10 cellular contexts compared by ENCODE assay signal in genomic region chr12:50024227-50024626, GRCh38. TPM values are rescaled to one million over a fixed set of nuclear protein-coding genes. Genes with fewer than 3 reads are reported as not detected.
DNase-seq lines count a peak whose midpoint lies in the region; ATAC-seq, FAIRE-seq and TF ChIP-seq lines count a peak whose summit lies in the region.
"Had no signal": no experiment of that assay in that cellular context is flagged by ENCODE, and none has a peak within 500 bp of the region (broad histone marks: within the 10 kb centered on the region; RNA-seq: fewer than 3 reads in every experiment).

No MANE protein-coding gene starts in this region.

- H3K9ac ChIP-seq in BLaER1 treated with 17β-estradiol and CSF1 and Interleukin-3, amounts not matched to agents 10 nM and 100 nM: peak overlapping the region; percentile 81 to 97 (median 89)
- no peak overlapping the region for H3K9ac ChIP-seq in IMR-90 (ENCODE audit: low read depth, low read length)
- H3K9ac ChIP-seq in GM12878 (ENCODE audit: control insufficient read depth, insufficient read depth, low read length): peak overlapping the region; percentile 91; the same call in 1 of the 2 replicates
- H3K9ac ChIP-seq in mucosa of stomach (ENCODE audit: low read length): peak overlapping the region; percentile 76

- no peak overlapping the region for H2AK9ac ChIP-seq in IMR-90 (replicated peaks; ENCODE audit: low read depth, low read length, poor library complexity)

- H3K79me2 ChIP-seq in GM12878 (ENCODE audit: control insufficient read depth, insufficient read depth, low read length): peaks cover 58% of the 10 kb centered on the region

- H3K36me3 ChIP-seq in BLaER1 treated with 17β-estradiol and CSF1 and Interleukin-3, amounts not matched to agents 10 nM and 100 nM: peaks cover 0 to 36% (median 12%) of the 10 kb centered on the region in 11 experiments; a peak in 10 of 22 replicates
- H3K36me3 ChIP-seq in IMR-90 (ENCODE audit: control insufficient read depth, insufficient read depth, low read length): no peaks in the 10 kb centered on the region
- H3K36me3 ChIP-seq in GM12878 (ENCODE audit: control insufficient read depth in 2 of 2, insufficient read depth in 2 of 2, low read length in 1 of 2): no peaks in the 10 kb centered on the region; a peak in 1 of 4 replicates
- no peaks in the 10 kb centered on the region for H3K36me3 ChIP-seq in mucosa of stomach (ENCODE audit: control insufficient read depth, insufficient read depth, low read length)
- no peaks in the 10 kb centered on the region for H3K36me3 ChIP-seq in adrenal gland (replicated peaks in 1 of 2)

- no peaks in the 10 kb centered on the region for H3K27me3 ChIP-seq in BLaER1 treated with 17β-estradiol and CSF1 and Interleukin-3, amounts not matched to agents 10 nM and 100 nM
- H3K27me3 ChIP-seq in IMR-90 (ENCODE audit: control insufficient read depth, insufficient read depth, low read length): no peaks in the 10 kb centered on the region
- no peaks in the 10 kb centered on the region for H3K27me3 ChIP-seq in GM12878 (replicated peaks in 1 of 2; ENCODE audit: control insufficient read depth in 2 of 2, insufficient read depth in 2 of 2, low read length in 1 of 2)
- H3K27me3 ChIP-seq in mucosa of stomach (ENCODE audit: control insufficient read depth, insufficient read depth, low read length): no peaks in the 10 kb centered on the region
- H3K27me3 ChIP-seq in adrenal gland: no peaks in the 10 kb centered on the region

- H3K23ac ChIP-seq in IMR-90 (ENCODE audit: low read depth, low read length): 0 out of 2 replicates have a peak overlapping the region, but pooled peaks have one; percentile 32

- POLR2A ChIA-PET in IMR-90 (lab: Charles Lee; ENCODE audit: unreplicated experiment) (no interaction called here), GM12878 (lab: Charles Lee) (interaction anchor here (0.6 to 1.9 kb wide), 4 partner anchors 15 to 377 kb away, joined by 3 to 5 read pairs (median 4); partner anchors contain the start of genes CERS5 and LARP4)

- no peak for TF ChIP-seq EP300 in GM12878 (IDR thresholded peaks at IDR 0.05; ENCODE audit: borderline replicate concordance in 1 of 2, control insufficient read depth in 1 of 2, low read depth in 2 of 2, low read length in 2 of 2)

- no TSS peak for BruUV-seq in IMR-90 (replicated peaks; lab: Mats Ljungman, UMichigan)
- BruUV-seq in GM12878 (replicated peaks; lab: Mats Ljungman, UMichigan): no TSS peak

- H4K91ac ChIP-seq in IMR-90 (ENCODE audit: insufficient read depth, low read depth, low read length): no peak overlapping the region

- H3K14ac ChIP-seq in IMR-90 (replicated peaks; ENCODE audit: low read depth, low read length): no peak overlapping the region

- H2BK120ac ChIP-seq in IMR-90 (ENCODE audit: low read depth, low read length): no peak overlapping the region

- no peak overlapping the region for H2BK15ac ChIP-seq in IMR-90 (ENCODE audit: low read depth, low read length)

- H3K9me3 ChIP-seq in BLaER1 treated with 17β-estradiol and CSF1 and Interleukin-3, amounts not matched to agents 10 nM and 100 nM (replicated peaks in 1 of 11): no peaks in the 10 kb centered on the region
- H3K9me3 ChIP-seq in IMR-90 (ENCODE audit: control insufficient read depth, insufficient read depth, low read length) (no peaks in the 10 kb centered on the region), GM12878 (replicated peaks; ENCODE audit: control insufficient read depth, insufficient read depth, low read length) (no peaks in the 10 kb centered on the region), mucosa of stomach (ENCODE audit: control insufficient read depth, low read length) (no peaks in the 10 kb centered on the region), adrenal gland (replicated peaks in 1 of 3) (no peaks in the 10 kb centered on the region)

- peak overlapping the region in 9 of 11 experiments; percentile 83 to 97 (median 86); a peak in 15 of 22 replicates for H3K27ac ChIP-seq in BLaER1 treated with 17β-estradiol and CSF1 and Interleukin-3, amounts not matched to agents 10 nM and 100 nM
- H3K27ac ChIP-seq in IMR-90 (ENCODE audit: insufficient read depth, low read length): no peak overlapping the region
- H3K27ac ChIP-seq in GM12878 (ENCODE audit: control insufficient read depth, insufficient read depth): no peak overlapping the region
- no peak overlapping the region for H3K27ac ChIP-seq in adrenal gland

- H3K4me1 ChIP-seq in BLaER1 treated with 17β-estradiol and CSF1 and Interleukin-3, amounts not matched to agents 10 nM and 100 nM: peaks cover 21 to 52% (median 31%) of the 10 kb centered on the region in 10 experiments; a peak in 18 of 20 replicates
- no peaks in the 10 kb centered on the region; the same call in 1 of the 2 replicates for H3K4me1 ChIP-seq in IMR-90 (ENCODE audit: control insufficient read depth, insufficient read depth, low read length)
- 0 out of 2 replicates have a peak, but pooled peaks cover 3% of the 10 kb centered on the region for H3K4me1 ChIP-seq in GM12878 (ENCODE audit: control insufficient read depth, insufficient read depth, low read length)
- H3K4me1 ChIP-seq in mucosa of stomach (ENCODE audit: control insufficient read depth, insufficient read depth, low read length): no peaks in the 10 kb centered on the region
- peaks cover 6 to 14% of the 10 kb centered on the region in 2 donors for H3K4me1 ChIP-seq in adrenal gland (replicated peaks in 1 of 2)

- peaks cover 0 to 18% of the 10 kb centered on the region in 2 experiments; a peak in 2 of 4 replicates for H3K79me1 ChIP-seq in IMR-90 (ENCODE audit: low read depth in 1 of 2, low read length in 2 of 2)

- no peak overlapping the region for H3K56ac ChIP-seq in IMR-90 (ENCODE audit: extremely low read depth, insufficient read depth, low read length)

- H3K9me1 ChIP-seq in IMR-90 (ENCODE audit: insufficient read depth, low read length): 0 out of 2 replicates have a peak, but pooled peaks cover 3% of the 10 kb centered on the region

- H3K18ac ChIP-seq in IMR-90 (ENCODE audit: low read depth, low read length): no peak overlapping the region

- TF ChIP-seq RAD21 in IMR-90 (IDR thresholded peaks at IDR 0.05; ENCODE audit: low read length) (no peak), GM12878 (IDR thresholded peaks at IDR 0.05; ENCODE audit: insufficient read depth, low read depth, low read length) (no peak)

- TF ChIP-seq CTCF in IMR-90 (conservative IDR thresholded peaks at IDR 0.05; ENCODE audit: low read depth, low read length) (no peak), GM12878 (IDR thresholded peaks at IDR 0.05 in 2 of 3, conservative IDR thresholded peaks at IDR 0.05 in 1 of 3; ENCODE audit: control insufficient read depth in 2 of 3, extremely low read depth in 1 of 3, insufficient read depth in 1 of 3, low read depth in 3 of 3, low read length in 3 of 3) (no peak), adrenal gland (IDR thresholded peaks at IDR 0.05) (no peak), GM20000 (IDR thresholded peaks at IDR 0.05; ENCODE audit: extremely low read depth, missing control alignments) (no peak)

- SMC1A ChIA-PET in GM12878 (lab: Charles Lee; ENCODE audit: uncharacterized antibody, unreplicated experiment): interaction anchor here (1.0 to 1.6 kb wide), 2 partner anchors 10 kb away, joined by 3 to 4 read pairs; no protein-coding TSS in a partner anchor

- DNase-seq in IMR-90 (no peak), GM12878 (ENCODE audit: low read depth, low spot score) (no peak), adrenal gland (no peak), GM20000 (ENCODE audit: low spot score) (no peak), GOT3 (lab: John Stamatoyannopoulos, UW) (no peak)
- DNase-seq: NCI-H1048 had no signal

- RAD21 ChIA-PET in GM12878 (lab: Charles Lee; ENCODE audit: unreplicated experiment): interaction anchor here (0.6 kb wide), 1 partner anchor 56 kb away, joined by 3 read pairs; no protein-coding TSS in a partner anchor

- H2AFZ ChIP-seq in IMR-90 (replicated peaks; ENCODE audit: low read length, poor library complexity) (no peak overlapping the region), GM12878 (ENCODE audit: control insufficient read depth, low read depth, low read length) (0 out of 2 replicates have a peak overlapping the region, but pooled peaks have one; percentile 91)

- FAIRE-seq in GM12878 (lab: Jason Lieb, UNC): no peak

- 0 out of 4 replicates have a peak overlapping the region, but pooled peaks have one; percentile 9 to 48 for H4K8ac ChIP-seq in IMR-90 (ENCODE audit: low read depth in 2 of 2, low read length in 2 of 2)

- dilution Hi-C loops in IMR-90 (cut with HindIII; ENCODE audit: low sequenced_read_pairs, unreplicated experiment): no loop called here

- CTCF ChIA-PET in IMR-90 (lab: Yijun Ruan, JAX) (no interaction called here), GM12878 (lab: Yijun Ruan, JAX) (interaction anchor here (2.3 to 15.2 kb wide), 2 partner anchors 14 to 61 kb away, joined by 10 to 114 read pairs; partner anchors contain the start of gene SMARCD1)

- in situ Hi-C loops in IMR-90 (cut with MboI; ENCODE audit: low sequenced_read_pairs) (no loop called here), GM12878 (cut with MboI) (no loop called here)

- H2AK5ac ChIP-seq in IMR-90 (ENCODE audit: low read depth, low read length): no peak overlapping the region

- no peak for ATAC-seq in IMR-90 (ENCODE audit: low read depth)
- no peak for ATAC-seq in GM12878
- ATAC-seq in GM18519 (IDR thresholded peaks at IDR 0.05; ENCODE audit: low FRiP score, unreplicated experiment): no peak

- TF ChIP-seq POLR2A in IMR-90 (IDR thresholded peaks at IDR 0.05; ENCODE audit: low read depth, low read length) (no peak), GM12878 (IDR thresholded peaks at IDR 0.05; ENCODE audit: low read depth, low read length) (no peak), adrenal gland (IDR thresholded peaks at IDR 0.05) (no peak)

- peaks cover 0 to 24% (median 13%) of the 10 kb centered on the region in 11 experiments; a peak in 11 of 22 replicates for H4K20me1 ChIP-seq in BLaER1 treated with 17β-estradiol and CSF1 and Interleukin-3, amounts not matched to agents 10 nM and 100 nM
- H4K20me1 ChIP-seq in IMR-90 (ENCODE audit: insufficient read depth, low read length) (no peaks in the 10 kb centered on the region), GM12878 (ENCODE audit: control insufficient read depth, insufficient read depth) (no peaks in the 10 kb centered on the region)

- no peak overlapping the region for H2BK20ac ChIP-seq in IMR-90 (ENCODE audit: low read depth, low read length)

- no peak overlapping the region for H4K5ac ChIP-seq in IMR-90 (ENCODE audit: low read depth, low read length)

- no peak overlapping the region; the same call in 1 of the 2 replicates for H3K4ac ChIP-seq in IMR-90 (ENCODE audit: low read depth, low read length)

- H2BK5ac ChIP-seq in IMR-90 (ENCODE audit: low read depth, low read length, poor library complexity, severe bottlenecking): no peak overlapping the region

- WGBS in IMR-90 (ENCODE audit: extremely low coverage in 2 of 2, insufficient read length in 1 of 2), 2 experiments: no CpG with 5 or more reads among the region's 8 CpGs
- WGBS in GM12878 (ENCODE audit: insufficient coverage, insufficient replicate concordance, low lambda C conversion rate, missing lambda C conversion rate): 82% methylated on average over 8 of the region's 8 CpGs
- 70 to 79% (median 72%) methylated on average over 8 of the region's 8 CpGs for WGBS in adrenal gland, 4 donors

- H3K4me3 ChIP-seq in BLaER1 treated with 17β-estradiol and CSF1 and Interleukin-3, amounts not matched to agents 10 nM and 100 nM: peak overlapping the region; percentile 75 to 98 (median 87)
- H3K4me3 ChIP-seq in IMR-90 (ENCODE audit: insufficient read depth, low read depth, low read length) (no peak overlapping the region; the same call in 1 of the 2 replicates), GM12878 (peak overlapping the region; percentile 96), mucosa of stomach (ENCODE audit: low read length) (no peak overlapping the region), adrenal gland (no peak overlapping the region)

- H3K4me2 ChIP-seq in BLaER1 treated with 17β-estradiol and CSF1 and Interleukin-3, amounts not matched to agents 10 nM and 100 nM: peak overlapping the region; percentile 73 to 88 (median 82)
- H3K4me2 ChIP-seq in IMR-90 (ENCODE audit: low read depth, low read length) (peak overlapping the region; percentile 94; the same call in 1 of the 2 replicates), GM12878 (ENCODE audit: control insufficient read depth, insufficient read depth) (peak overlapping the region; percentile 58; the same call in 1 of the 2 replicates)

- intact Hi-C loops in IMR-90 (cut with micrococcal nuclease) (no loop called here), GM12878 (cut with micrococcal nuclease; ENCODE audit: unreplicated experiment) (no loop called here), adrenal gland (cut with DNase I) (no loop called here)

RNA-seq across cellular contexts. Expression of gene RACGAP1, which starts 1.1 kb away (rescaled TPM):
- 93.9 and 110 TPM in 2 replicates for total RNA-seq in IMR-90 (2012; rRNA removed)
- polyA plus RNA-seq in IMR-90 (2012; rRNA removed): 29.5 and 37.9 TPM in 2 replicates
- polyA plus RNA-seq in IMR-90 (2012; cell fraction: cytosol; rRNA removed): 8.5 and 15.2 TPM in 2 replicates
- 5.1 and 18.8 TPM in 2 replicates for polyA plus RNA-seq in IMR-90 (2012; cell fraction: nucleus; rRNA removed; ENCODE audit: low replicate concordance)
- 34.4 and 36.1 TPM in 2 replicates for total RNA-seq in GM12878 (2013; cell fraction: nucleolus; rRNA removed)
- 68.3 and 76.5 TPM in 2 replicates for total RNA-seq in GM12878 (2014; rRNA removed)
- total RNA-seq in GM12878 (2014; rRNA removed; fragmentation: Illumina TruSeq; extraction: Trizol): 74.2 and 75.9 TPM in 2 replicates
- 87.9 and 95.5 TPM in 2 replicates for total RNA-seq in GM12878 (2021)
- polyA plus RNA-seq in GM12878 (2011; ENCODE audit: low read depth): 35.7 TPM
- polyA plus RNA-seq in GM12878 (2011; rRNA removed): 86.0 and 113 TPM in 2 replicates
- polyA plus RNA-seq in GM12878 (2011; cell fraction: cytosol; rRNA removed): 63.5 and 77.2 TPM in 2 replicates
- polyA plus RNA-seq in GM12878 (2011; cell fraction: nucleus; rRNA removed): 56.9 and 65.6 TPM in 2 replicates
- 39.2 and 48.7 TPM in 2 replicates for polyA plus RNA-seq in GM12878 (2012)
- polyA plus RNA-seq in GM12878 (2014; fragmentation: Illumina TruSeq; extraction: Trizol): 82.0 and 93.1 TPM in 2 replicates
- 10 to 100 TPM; 32.4 to 40.7 TPM for polyA plus RNA-seq in GM12878 (2014; fragmentation: Nextera tagmentation; extraction: Ambion mirVana)
- 47.3 and 59.2 TPM in 2 replicates for polyA plus RNA-seq in GM12878 (2014; rRNA removed)
- polyA plus RNA-seq in GM12878 (2016; fragmentation: Nextera tagmentation; extraction: Ambion mirVana): 10 to 100 TPM; 78.2 TPM
- 116 and 120 TPM in 2 replicates for polyA minus RNA-seq in GM12878 (2011; rRNA and poly(A)+ RNA removed)
- polyA minus RNA-seq in GM12878 (2011; cell fraction: cytosol; rRNA and poly(A)+ RNA removed): 34.5 and 45.3 TPM in 2 replicates
- polyA minus RNA-seq in GM12878 (2011; cell fraction: nucleus; rRNA and poly(A)+ RNA removed): 26.7 and 32.1 TPM in 2 replicates
- total RNA-seq in adrenal gland: 10 to 100 TPM in 1 of 8 donors, 1 to 10 TPM in 7; 5.0 to 12.9 (median 6.3) TPM
- 1 to 10 TPM; 1.3 to 5.0 (median 3.1) TPM for polyA plus RNA-seq in adrenal gland

RNA-seq across cellular contexts. Expression of gene ASIC1, which starts 33.2 kb away (rescaled TPM):
- 1.4 and 1.6 TPM in 2 replicates for total RNA-seq in IMR-90 (2012; rRNA removed)
- polyA plus RNA-seq in IMR-90 (2012; rRNA removed): 9.5 and 9.9 TPM in 2 replicates
- polyA plus RNA-seq in IMR-90 (2012; cell fraction: cytosol; rRNA removed): 4.7 and 8.5 TPM in 2 replicates
- 25.9 and 31.9 TPM in 2 replicates for polyA plus RNA-seq in IMR-90 (2012; cell fraction: nucleus; rRNA removed; ENCODE audit: low replicate concordance)
- total RNA-seq in GM12878 (2013; cell fraction: nucleolus; rRNA removed): 0.27 and 2.0 TPM in 2 replicates
- 0.05 and 0.28 TPM in 2 replicates for total RNA-seq in GM12878 (2014; rRNA removed)
- total RNA-seq in GM12878 (2014; rRNA removed; fragmentation: Illumina TruSeq; extraction: Trizol): not detected in 2 replicates
- total RNA-seq in GM12878 (2021): 0.13 and 0.26 TPM in 2 replicates
- polyA plus RNA-seq in GM12878 (2011; ENCODE audit: low read depth): 0.22 TPM
- polyA plus RNA-seq in GM12878 (2011; rRNA removed): 0.14 and 0.27 TPM in 2 replicates
- polyA plus RNA-seq in GM12878 (2011; cell fraction: cytosol; rRNA removed): 0.18 and 0.22 TPM in 2 replicates
- polyA plus RNA-seq in GM12878 (2011; cell fraction: nucleus; rRNA removed): 0.50 and 1.1 TPM in 2 replicates
- 0.42 and 0.83 TPM in 2 replicates for polyA plus RNA-seq in GM12878 (2012)
- 0.08 and 0.09 TPM in 2 replicates for polyA plus RNA-seq in GM12878 (2014; fragmentation: Illumina TruSeq; extraction: Trizol)
- polyA plus RNA-seq in GM12878 (2014; fragmentation: Nextera tagmentation; extraction: Ambion mirVana): under 1 TPM in 1 of 2 experiments, not detected in 1; 0.02 TPM
- polyA plus RNA-seq in GM12878 (2014; rRNA removed): 0.01 and 0.15 TPM in 2 replicates
- not detected for polyA plus RNA-seq in GM12878 (2016; fragmentation: Nextera tagmentation; extraction: Ambion mirVana)
- polyA minus RNA-seq in GM12878 (2011; rRNA and poly(A)+ RNA removed): 0.05 and 0.22 TPM in 2 replicates
- 0.42 TPM in 1 of 2 replicates, not detected in the other for polyA minus RNA-seq in GM12878 (2011; cell fraction: cytosol; rRNA and poly(A)+ RNA removed)
- 0.36 TPM in 1 of 2 replicates, not detected in the other for polyA minus RNA-seq in GM12878 (2011; cell fraction: nucleus; rRNA and poly(A)+ RNA removed)
- 1 to 10 TPM in 2 of 8 donors, under 1 TPM in 5, not detected in 1; 0.65 to 1.2 (median 0.79) TPM for total RNA-seq in adrenal gland
- 1 to 10 TPM in 1 of 3 donors, under 1 TPM in 2; 0.47 to 1.3 (median 0.71) TPM for polyA plus RNA-seq in adrenal gland

RNA-seq across cellular contexts. Expression of gene AQP6, which starts 51.5 kb away (rescaled TPM):
- total RNA-seq in IMR-90 (2012; rRNA removed) (not detected in 2 replicates), GM12878 (2014; rRNA removed) (not detected in 2 replicates), GM12878 (2014; rRNA removed; fragmentation: Illumina TruSeq; extraction: Trizol) (not detected in 2 replicates), GM12878 (2021) (not detected in 2 replicates), adrenal gland (under 1 TPM in 2 of 8 donors, not detected in 6; 0.28 to 0.29 TPM)
- polyA plus RNA-seq in IMR-90 (2012; rRNA removed) (not detected in 2 replicates), GM12878 (2011; rRNA removed) (not detected in 2 replicates), GM12878 (2014; fragmentation: Illumina TruSeq; extraction: Trizol) (not detected in 2 replicates), GM12878 (2014; fragmentation: Nextera tagmentation; extraction: Ambion mirVana) (not detected), GM12878 (2014; rRNA removed) (not detected in 2 replicates), GM12878 (2016; fragmentation: Nextera tagmentation; extraction: Ambion mirVana) (not detected), adrenal gland (1 to 10 TPM in 1 of 3 donors, under 1 TPM in 1, not detected in 1; 0.20 to 1.1 TPM)
- polyA plus RNA-seq in IMR-90 (2012; cell fraction: cytosol; rRNA removed): not detected in 2 replicates
- polyA plus RNA-seq in IMR-90 (2012; cell fraction: nucleus; rRNA removed; ENCODE audit: low replicate concordance): 0.01 and 0.03 TPM in 2 replicates
- not detected in 2 replicates for total RNA-seq in GM12878 (2013; cell fraction: nucleolus; rRNA removed)
- polyA plus RNA-seq in GM12878 (2011; ENCODE audit: low read depth): not detected
- polyA plus RNA-seq in GM12878 (2011; cell fraction: cytosol; rRNA removed): not detected in 2 replicates
- not detected in 2 replicates for polyA plus RNA-seq in GM12878 (2011; cell fraction: nucleus; rRNA removed)
- not detected in 2 replicates for polyA plus RNA-seq in GM12878 (2012)
- polyA minus RNA-seq in GM12878 (2011; rRNA and poly(A)+ RNA removed): not detected in 2 replicates
- polyA minus RNA-seq in GM12878 (2011; cell fraction: cytosol; rRNA and poly(A)+ RNA removed): not detected in 2 replicates
- not detected in 2 replicates for polyA minus RNA-seq in GM12878 (2011; cell fraction: nucleus; rRNA and poly(A)+ RNA removed)
- total RNA-seq: myocyte had no signal

Comparison
In these comparisons a context has a peak if more than half of its experiments do, and no peak if none do; other contexts are left out.
1. H3K27ac ChIP-seq: peak in BLaER1 treated with 17β-estradiol and CSF1 and Interleukin-3, amounts not matched to agents 10 nM and 100 nM (9 of 11); none in IMR-90 (single experiment), GM12878 (single experiment) and adrenal gland (0 of 5).
2. H3K4me3 ChIP-seq: peak in BLaER1 treated with 17β-estradiol and CSF1 and Interleukin-3, amounts not matched to agents 10 nM and 100 nM (10 of 10) and GM12878 (single experiment); none in IMR-90 (single experiment), mucosa of stomach (single experiment) and adrenal gland (0 of 4).
3. Peak in every context shown above with its lines, with median percentiles within 50 percentile points of each other: H3K4me2 ChIP-seq.